17 cellular contexts compared by ENCODE assay signal in the genomic region with DNA sequence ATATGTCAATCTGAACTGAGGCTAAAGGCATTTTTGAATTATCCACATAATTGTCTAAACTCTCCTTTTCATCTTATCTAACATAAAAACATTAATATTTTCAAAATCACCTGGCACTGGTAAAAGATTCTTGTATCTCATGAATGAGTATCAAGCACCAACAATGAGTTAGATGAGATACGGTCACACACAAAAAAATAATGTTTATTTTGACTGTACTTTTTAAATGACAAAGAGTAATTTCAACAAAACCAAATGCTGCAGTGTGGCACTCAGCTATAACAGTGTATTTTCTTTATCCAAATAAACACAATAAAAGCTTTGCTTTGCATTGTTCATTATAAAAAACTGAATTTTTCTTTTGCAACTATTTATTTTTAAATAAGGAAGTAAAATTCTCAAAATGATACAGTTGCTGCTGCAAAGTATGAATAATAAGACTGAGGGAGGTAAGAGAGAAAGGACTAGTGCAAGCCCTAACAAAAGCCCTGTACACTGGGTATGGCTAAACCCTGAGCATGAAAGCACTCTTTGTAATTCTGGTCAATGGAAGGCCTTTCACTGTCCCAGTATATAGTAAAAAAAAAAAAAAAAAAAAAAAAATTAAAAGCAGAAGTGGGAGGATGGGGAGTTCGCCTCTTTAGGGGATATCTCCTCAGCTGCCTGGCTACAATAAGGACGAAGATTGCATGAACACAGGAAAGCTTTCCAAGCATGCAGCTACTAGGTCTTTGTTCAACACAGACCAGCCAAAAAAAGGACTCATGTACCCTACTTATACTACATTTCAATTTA. TPM values are rescaled to one million over a fixed set of nuclear protein-coding genes. Genes with fewer than 3 reads are reported as not detected.
DNase-seq lines count a peak whose midpoint lies in the region; ATAC-seq and TF ChIP-seq lines count a peak whose summit lies in the region.
"Had no signal": no experiment of that assay in that cellular context is flagged by ENCODE, and none has a peak within 500 bp of the region (broad histone marks: within the 10 kb centered on the region; RNA-seq: fewer than 3 reads in every experiment).

No MANE protein-coding gene starts in this region.

- peak overlapping the region; percentile 73 for H3K4me3 Mint-ChIP-seq in neural crest cell
- H3K4me3 Mint-ChIP-seq in activated CD4-positive, alpha-beta T cell treated with anti-CD3 and anti-CD28 coated beads, Interleukin-2, amount 10 ng/mL, durations not matched to agents 7 days and 5 days = no peak overlapping the region
- H3K4me3 Mint-ChIP-seq: H9 had no signal

- CTCF ChIA-PET in activated CD4-positive, alpha-beta T cell treated with anti-CD3 and anti-CD28 coated beads, Interleukin-2, amount 10 ng/mL, durations not matched to agents 7 days and 5 days (lab: Charles Lee) = interaction anchor here (0.6 to 1.7 kb wide), 2 partner anchors 8 to 420 kb away, joined by 3 read pairs; no protein-coding TSS in a partner anchor

- WGBS in ectodermal cell, 2 experiments = 92 to 95% methylated on average over 2 to 3 of the region's 3 CpGs

- no peaks in the 10 kb centered on the region for H3K9me3 Mint-ChIP-seq in neural crest cell
- H3K9me3 Mint-ChIP-seq in activated CD4-positive, alpha-beta T cell treated with anti-CD3 and anti-CD28 coated beads, Interleukin-2, amount 10 ng/mL, durations not matched to agents 7 days and 5 days = no peaks in the 10 kb centered on the region
- H3K9me3 Mint-ChIP-seq: H9 had no signal

- H3K9me3 ChIP-seq in ectodermal cell (ENCODE audit: control insufficient read depth, low read length) = no peaks in the 10 kb centered on the region
- H3K9me3 ChIP-seq: ascending aorta, left lung had no signal

- ATAC-seq in HG03460 (IDR thresholded peaks at IDR 0.05; ENCODE audit: unreplicated experiment) (no peak), GM19452 (IDR thresholded peaks at IDR 0.05; ENCODE audit: unreplicated experiment) (no peak)
- ATAC-seq: activated CD4-positive, CD25-positive, alpha-beta regulatory T cell treated with anti-CD3 and anti-CD28 coated beads, Interleukin-2, amount 50 U/mL, for 24 hours; left lung had no signal

- DNase-seq in COLO829 (ENCODE audit: low spot score) (peak; percentile 87), NOMO-1 treated with DMSO at 0.1 percent for 48 hours (lab: John Stamatoyannopoulos, UW; ENCODE audit: unreplicated experiment) (peak; percentile 55), neural crest cell (ENCODE audit: low read depth, low spot score) (peak; percentile 6), GM10266 (ENCODE audit: extremely low spot score) (no peak)
- no peak for DNase-seq in activated CD4-positive, alpha-beta T cell treated with anti-CD3 and anti-CD28 coated beads, Interleukin-2, amount 10 ng/mL, durations not matched to agents 7 days and 5 days
- DNase-seq: DMS79; effector memory CD4-positive, alpha-beta T cell; H9; left lung; NCI-H526 treated with DMSO at 0.1 percent for 48 hours; stimulated activated CD4-positive, alpha-beta T cell treated with anti-CD3 and anti-CD28 coated beads, Interleukin-15, amount 100 ng/mL, for 24 hours; stimulated activated CD8-positive, alpha-beta memory T cell treated with anti-CD3 and anti-CD28 coated beads, Interleukin-4, amount 100 ng/mL, for 48 hours had no signal

- POLR2A ChIA-PET in activated CD4-positive, alpha-beta T cell treated with anti-CD3 and anti-CD28 coated beads, Interleukin-2, amount 10 ng/mL, durations not matched to agents 7 days and 5 days (lab: Charles Lee) = no interaction called here

- no peaks in the 10 kb centered on the region for H3K4me1 ChIP-seq in ectodermal cell (ENCODE audit: control insufficient read depth, insufficient read depth, low read length)
- H3K4me1 ChIP-seq: ascending aorta had no signal

- H3K36me3 ChIP-seq in ectodermal cell (ENCODE audit: control insufficient read depth, insufficient read depth, low read length) = no peaks in the 10 kb centered on the region
- H3K36me3 ChIP-seq: ascending aorta, left lung had no signal

- H3K27me3 ChIP-seq in ectodermal cell (ENCODE audit: control insufficient read depth, insufficient read depth, low read length, poor library complexity, severe bottlenecking) = no peaks in the 10 kb centered on the region
- H3K27me3 ChIP-seq: ascending aorta, left lung had no signal

- peak overlapping the region; percentile 5 for H3K27ac ChIP-seq in ectodermal cell (ENCODE audit: insufficient read depth, low read depth, low read length, poor library complexity, severe bottlenecking)
- H3K27ac ChIP-seq: ascending aorta, left lung had no signal

- H3K27ac Mint-ChIP-seq in neural crest cell (ENCODE audit: unreplicated experiment) = peak overlapping the region; percentile 97
- no peak overlapping the region for H3K27ac Mint-ChIP-seq in activated CD4-positive, alpha-beta T cell treated with anti-CD3 and anti-CD28 coated beads, Interleukin-2, amount 10 ng/mL, durations not matched to agents 7 days and 5 days
- H3K27ac Mint-ChIP-seq: H9 had no signal

- H3K4me3 ChIP-seq in ectodermal cell (ENCODE audit: insufficient read depth, low read depth, low read length) = no peak overlapping the region
- H3K4me3 ChIP-seq: ascending aorta, left lung had no signal

- TF ChIP-seq CTCF in neural crest cell (conservative IDR thresholded peaks at IDR 0.05) (no peak), GM10266 (IDR thresholded peaks at IDR 0.05; ENCODE audit: control insufficient read depth, insufficient read depth, low read depth, missing control alignments) (no peak)

- peaks cover 7% of the 10 kb centered on the region for H3K36me3 Mint-ChIP-seq in neural crest cell (ENCODE audit: low read depth)
- H3K36me3 Mint-ChIP-seq in activated CD4-positive, alpha-beta T cell treated with anti-CD3 and anti-CD28 coated beads, Interleukin-2, amount 10 ng/mL, durations not matched to agents 7 days and 5 days (ENCODE audit: low read depth) = peaks cover 6% of the 10 kb centered on the region

- no peaks in the 10 kb centered on the region for H3K27me3 Mint-ChIP-seq in neural crest cell (ENCODE audit: low read depth)
- H3K27me3 Mint-ChIP-seq in activated CD4-positive, alpha-beta T cell treated with anti-CD3 and anti-CD28 coated beads, Interleukin-2, amount 10 ng/mL, durations not matched to agents 7 days and 5 days = no peaks in the 10 kb centered on the region

- peaks cover 46% of the 10 kb centered on the region for H3K4me1 Mint-ChIP-seq in neural crest cell
- H3K4me1 Mint-ChIP-seq in activated CD4-positive, alpha-beta T cell treated with anti-CD3 and anti-CD28 coated beads, Interleukin-2, amount 10 ng/mL, durations not matched to agents 7 days and 5 days = no peaks in the 10 kb centered on the region

RNA-seq across cellular contexts. Expression of a gene that starts 59.3 kb away (rescaled TPM):
- 86.5 TPM for polyA plus RNA-seq in ectodermal cell (2013, experiment 1 of 4)
- 84.6 TPM for polyA plus RNA-seq in ectodermal cell (2013, experiment 2 of 4)
- polyA plus RNA-seq in ectodermal cell (2013, experiment 3 of 4) = 66.9 TPM
- 77.6 TPM for polyA plus RNA-seq in ectodermal cell (2013, experiment 4 of 4)
- total RNA-seq in neural crest cell = 97.5 and 99.9 TPM in 2 replicates
- 10 to 100 TPM; 23.8 to 31.5 TPM for total RNA-seq in activated CD4-positive, alpha-beta T cell treated with anti-CD3 and anti-CD28 coated beads, Interleukin-2, amount 10 ng/mL, durations not matched to agents 7 days and 5 days

Comparison
In these comparisons a context has a peak if more than half of its experiments do, and no peak if none do; other contexts are left out.
1. DNase-seq: peak in COLO829 (single experiment), NOMO-1 treated with DMSO at 0.1 percent for 48 hours (single experiment) and neural crest cell (single experiment); none in activated CD4-positive, alpha-beta T cell treated with anti-CD3 and anti-CD28 coated beads, Interleukin-2, amount 10 ng/mL, durations not matched to agents 7 days and 5 days (single experiment) and GM10266 (single experiment).